31 cellular contexts compared by ENCODE assay signal in the genomic region with DNA sequence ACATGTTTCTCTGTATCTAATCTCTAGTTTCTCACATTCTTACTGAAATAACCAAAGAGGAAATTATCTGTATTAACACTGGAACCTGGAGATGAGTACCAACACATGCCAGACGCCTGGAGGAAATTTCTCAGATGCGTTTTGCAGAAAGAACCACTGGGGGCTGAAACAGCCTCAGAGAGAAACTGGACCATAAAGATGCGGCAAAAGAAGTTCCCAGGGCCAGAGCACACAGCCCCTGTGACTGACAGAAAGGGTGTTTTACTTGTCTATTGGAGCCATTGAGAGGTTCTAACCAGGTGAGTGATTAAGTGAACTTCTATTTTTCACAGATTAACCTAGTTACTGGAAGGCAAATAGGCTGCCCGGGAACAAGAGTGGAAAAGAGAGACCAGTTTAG.
"Had no signal": no experiment of that assay in that cellular context is flagged by ENCODE, and none has a peak within 500 bp of the region (broad histone marks: within the 10 kb centered on the region; RNA-seq: fewer than 3 reads in every experiment).

No MANE protein-coding gene starts in this region.

- H3K27me3 ChIP-seq: adrenal gland, ascending aorta, esophagus squamous epithelium had no signal

- H3K4me1 ChIP-seq: adrenal gland, ascending aorta, esophagus squamous epithelium, gastroesophageal sphincter, heart right ventricle had no signal

- ATAC-seq: activated CD4-positive, CD25-positive, alpha-beta regulatory T cell treated with anti-CD3 and anti-CD28 coated beads, Interleukin-2, amount 50 U/mL, for 24 hours; activated CD8-positive, alpha-beta memory T cell treated with anti-CD3 and anti-CD28 coated beads, Interleukin-2, amount 10 ng/mL, durations not matched to agents 7 days and 5 days; activated CD8-positive, alpha-beta T cell treated with anti-CD3 and anti-CD28 coated beads, Interleukin-2, amount 10 ng/mL, durations not matched to agents 7 days and 5 days; activated naive CD8-positive, alpha-beta T cell treated with anti-CD3 and anti-CD28 coated beads, Interleukin-2, amount 50 U/mL, for 24 hours; effector memory CD8-positive, alpha-beta T cell; gastroesophageal sphincter; heart right ventricle; T-helper 17 cell had no signal

- H3K36me3 ChIP-seq: adrenal gland, ascending aorta, esophagus squamous epithelium, gastroesophageal sphincter, heart right ventricle, WERI-Rb-1 had no signal

- FAIRE-seq: bronchial epithelial cell, endometrium, endothelial cell of umbilical vein had no signal

- H3K9me3 ChIP-seq: adrenal gland, ascending aorta, esophagus squamous epithelium had no signal

- DNase-seq: activated B cell treated with CpG ODN at 0.5 μM for 24 hours; activated CD4-positive, alpha-beta memory T cell treated with anti-CD3 and anti-CD28 coated beads for 36 hours; activated CD4-positive, alpha-beta T cell treated with anti-CD3 and anti-CD28 coated beads, Interleukin-2, amount 10 ng/mL, durations not matched to agents 24 days and 14 days; activated CD8-positive, alpha-beta memory T cell treated with anti-CD3 and anti-CD28 coated beads, Interleukin-2, amount 10 ng/mL, durations not matched to agents 7 days and 5 days; activated CD8-positive, alpha-beta memory T cell treated with anti-CD3 and anti-CD28 coated beads, Interleukin-2, amount 50 U/mL, for 4 hours; activated CD8-positive, alpha-beta T cell treated with anti-CD3 and anti-CD28 coated beads, Interleukin-2, amount 10 ng/mL, durations not matched to agents 7 days and 5 days; activated effector memory CD4-positive, alpha-beta T cell treated with anti-CD3 and anti-CD28 coated beads, Interleukin-2, amount 50 U/mL, for 16 hours; activated naive CD4-positive, alpha-beta T cell treated with anti-CD3 and anti-CD28 coated beads for 36 hours; activated naive CD8-positive, alpha-beta T cell treated with anti-CD3 and anti-CD28 coated beads for 36 hours; activated naive CD8-positive, alpha-beta T cell treated with anti-CD3 and anti-CD28 coated beads, Interleukin-2, amount 50 U/mL, for 24 hours; activated T-cell treated with anti-CD3 and anti-CD28 coated beads, Interleukin-2, amount 50 U/mL, for 1 hour; activated T-cell treated with anti-CD3 and anti-CD28 coated beads, Interleukin-2, amount 50 U/mL, for 48 hours; adrenal gland; dermis blood vessel endothelial cell; effector CD4-positive, alpha-beta T cell; effector memory CD8-positive, alpha-beta T cell; esophagus squamous epithelium; foreskin melanocyte; heart right ventricle; T-helper 1 cell; T-helper 17 cell; T1000; WERI-Rb-1 had no signal

- H3K27ac ChIP-seq: adrenal gland, ascending aorta, coronary artery, epithelial cell of prostate, esophagus squamous epithelium, gastroesophageal sphincter, heart right ventricle, WERI-Rb-1 had no signal

- H3K4me3 ChIP-seq: adrenal gland, ascending aorta, coronary artery, esophagus squamous epithelium, gastroesophageal sphincter, heart right ventricle had no signal
